Comparison of ENCODE assay signal across 16 cellular contexts in genomic region chr22:49812838-49813237, GRCh38. TPM values are rescaled to one million over a fixed set of nuclear protein-coding genes. Genes with fewer than 3 reads are reported as not detected.
DNase-seq lines count a peak whose midpoint lies in the region; ATAC-seq, FAIRE-seq and TF ChIP-seq lines count a peak whose summit lies in the region.
"Had no signal": no experiment of that assay in that cellular context is flagged by ENCODE, and none has a peak within 500 bp of the region (broad histone marks: within the 10 kb centered on the region; RNA-seq: fewer than 3 reads in every experiment).

No MANE protein-coding gene starts in this region.

- no peak for TF ChIP-seq CTCF in HCT116 (IDR thresholded peaks at IDR 0.05 in 2 of 3, conservative IDR thresholded peaks at IDR 0.05 in 1 of 3; ENCODE audit: borderline replicate concordance in 1 of 3, insufficient read depth in 1 of 3, low read depth in 2 of 3, low read length in 2 of 3)
- TF ChIP-seq CTCF in kidney (IDR thresholded peaks at IDR 0.05; ENCODE audit: borderline replicate concordance, extremely low read depth, insufficient read depth): no peak

- POLR2A ChIA-PET in HCT116 (lab: Charles Lee): no interaction called here

- no peaks in the 10 kb centered on the region for H3K9me3 Mint-ChIP-seq in stimulated activated effector memory CD8-positive, alpha-beta T cell treated with anti-CD3 and anti-CD28 coated beads, Interleukin-12 subunit alpha, Interleukin-12 subunit beta, amount 100 ng/mL, for 72 hours
- H3K9me3 Mint-ChIP-seq: CD8-positive, alpha-beta memory T cell had no signal

- H3K4me1 Mint-ChIP-seq in stimulated activated effector memory CD8-positive, alpha-beta T cell treated with anti-CD3 and anti-CD28 coated beads, Interleukin-12 subunit alpha, Interleukin-12 subunit beta, amount 100 ng/mL, for 72 hours: peaks cover 85% of the 10 kb centered on the region

- TF ChIP-seq RAD21 in HCT116 (IDR thresholded peaks at IDR 0.05; ENCODE audit: low read depth): no peak

- H3K4me1 ChIP-seq in HCT116 (ENCODE audit: control insufficient read depth in 1 of 2, insufficient read depth in 2 of 2, low read length in 2 of 2) (peaks cover 0 to 17% of the 10 kb centered on the region in 2 experiments; a peak in 2 of 4 replicates), kidney (ENCODE audit: control insufficient read depth in 1 of 2, insufficient read depth in 1 of 2, low read depth in 1 of 2, low read length in 2 of 2) (peaks cover 6 to 14% of the 10 kb centered on the region in 2 donors)

- no peak overlapping the region for H2AFZ ChIP-seq in HCT116 (ENCODE audit: low read depth, low read length, poor library complexity, severe bottlenecking)

- H3K4me2 ChIP-seq in HCT116 (ENCODE audit: low read length): no peak overlapping the region

- FAIRE-seq in kidney (lab: Jason Lieb, UNC): no peak
- FAIRE-seq: keratinocyte had no signal

- CTCF ChIA-PET in HCT116 (lab: Charles Lee): no interaction called here

- no peak overlapping the region for H3K27ac ChIP-seq in HCT116 (ENCODE audit: low read depth, low read length)
- H3K27ac ChIP-seq in kidney (ENCODE audit: low read depth in 2 of 2, low read length in 2 of 2): no peak overlapping the region
- H3K27ac ChIP-seq: transverse colon had no signal

- H3K9me2 ChIP-seq in HCT116 (ENCODE audit: insufficient read depth): no peaks in the 10 kb centered on the region

- H3K36me3 ChIP-seq in HCT116 (ENCODE audit: control insufficient read depth in 1 of 2, insufficient read depth in 2 of 2, low read length in 2 of 2): peaks cover 9 to 15% of the 10 kb centered on the region in 2 experiments; a peak in 3 of 4 replicates
- H3K36me3 ChIP-seq in kidney (ENCODE audit: control insufficient read depth in 1 of 2, insufficient read depth in 2 of 2, low read length in 2 of 2): peaks cover 0 to 20% of the 10 kb centered on the region in 2 donors

- intact Hi-C loops in HCT116 (cut with micrococcal nuclease): no loop called here
- intact Hi-C loops in kidney (cut with DNase I): no loop called here

- ATAC-seq in HCT116: peak; percentile 32
- ATAC-seq in stimulated activated effector memory CD8-positive, alpha-beta T cell treated with anti-CD3 and anti-CD28 coated beads, Interleukin-12 subunit alpha, Interleukin-12 subunit beta, amount 100 ng/mL, for 72 hours: no peak
- ATAC-seq in HG03442 (IDR thresholded peaks at IDR 0.05; ENCODE audit: unreplicated experiment): no peak
- ATAC-seq: activated CD8-positive, alpha-beta memory T cell treated with anti-CD3 and anti-CD28 coated beads, Interleukin-2, amount 10 ng/mL, durations not matched to agents 7 days and 5 days had no signal

- H3K9me3 ChIP-seq in HCT116 (ENCODE audit: control insufficient read depth in 1 of 2, insufficient read depth in 1 of 2, low read depth in 1 of 2, low read length in 2 of 2): no peaks in the 10 kb centered on the region
- no peaks in the 10 kb centered on the region for H3K9me3 ChIP-seq in kidney (ENCODE audit: control insufficient read depth in 1 of 2, low read length in 2 of 2)
- H3K9me3 ChIP-seq: transverse colon had no signal

- H3K4me3 ChIP-seq in HCT116 (replicated peaks in 1 of 2; ENCODE audit: low read depth in 1 of 2, low read length in 2 of 2): no peak overlapping the region
- H3K4me3 ChIP-seq in kidney (ENCODE audit: low read length in 2 of 2): no peak overlapping the region
- H3K4me3 ChIP-seq: transverse colon had no signal

- H3K27ac Mint-ChIP-seq in stimulated activated effector memory CD8-positive, alpha-beta T cell treated with anti-CD3 and anti-CD28 coated beads, Interleukin-12 subunit alpha, Interleukin-12 subunit beta, amount 100 ng/mL, for 72 hours: peak overlapping the region; percentile 43

- H3K9ac ChIP-seq in HCT116 (ENCODE audit: low read length) (no peak overlapping the region), kidney (ENCODE audit: low read length in 2 of 2) (no peak overlapping the region)

- no peak for DNase-seq in HCT116 (ENCODE audit: low read depth, low spot score)
- DNase-seq in amniotic epithelial cell (ENCODE audit: low read depth): peak; percentile 21
- DNase-seq in kidney: peak; percentile 32
- DNase-seq in stimulated activated effector memory CD8-positive, alpha-beta T cell treated with anti-CD3 and anti-CD28 coated beads, Interleukin-12 subunit alpha, Interleukin-12 subunit beta, amount 100 ng/mL, for 72 hours (ENCODE audit: low spot score in 2 of 2): no peak
- DNase-seq in GF-D8 (lab: John Stamatoyannopoulos, UW): no peak
- DNase-seq in NCI-H1417 treated with DMSO at 0.1 percent for 48 hours (lab: John Stamatoyannopoulos, UW): no peak
- DNase-seq: activated CD4-positive, CD25-positive, alpha-beta regulatory T cell; activated CD8-positive, alpha-beta memory T cell treated with anti-CD3 and anti-CD28 coated beads, Interleukin-2, amount 10 ng/mL, durations not matched to agents 7 days and 5 days; activated naive CD4-positive, alpha-beta T cell treated with Interleukin-2 at 50 U/mL for 16 hours; CD8-positive, alpha-beta memory T cell; NCI-H446 treated with DMSO at 0.1 percent for 48 hours; stimulated activated CD4-positive, alpha-beta T cell treated with anti-CD3 and anti-CD28 coated beads, Interleukin-1b, Interleukin-23, amount 100 ng/mL, for 48 hours; SW 1271; transverse colon had no signal

- peaks cover 7% of the 10 kb centered on the region; the same call in 1 of the 2 replicates for H4K20me1 ChIP-seq in HCT116 (ENCODE audit: insufficient read depth)

- H3K36me3 Mint-ChIP-seq in stimulated activated effector memory CD8-positive, alpha-beta T cell treated with anti-CD3 and anti-CD28 coated beads, Interleukin-12 subunit alpha, Interleukin-12 subunit beta, amount 100 ng/mL, for 72 hours: peaks cover 78% of the 10 kb centered on the region

- no peak for TF ChIP-seq POLR2A in HCT116 (IDR thresholded peaks at IDR 0.05; ENCODE audit: borderline replicate concordance, extremely low read depth, insufficient read depth, insufficient read length)

- no peaks in the 10 kb centered on the region for H3K27me3 ChIP-seq in HCT116 (ENCODE audit: insufficient read depth, low read length)
- H3K27me3 ChIP-seq: transverse colon had no signal

- no peak overlapping the region for H3K4me3 Mint-ChIP-seq in stimulated activated effector memory CD8-positive, alpha-beta T cell treated with anti-CD3 and anti-CD28 coated beads, Interleukin-12 subunit alpha, Interleukin-12 subunit beta, amount 100 ng/mL, for 72 hours
- H3K4me3 Mint-ChIP-seq: activated CD8-positive, alpha-beta memory T cell treated with anti-CD3 and anti-CD28 coated beads, Interleukin-2, amount 10 ng/mL, durations not matched to agents 7 days and 5 days had no signal

- no TSS peak for BruUV-seq in HCT116 (replicated peaks; lab: Mats Ljungman, UMichigan)

- RAD21 ChIA-PET in HCT116 (lab: Charles Lee; ENCODE audit: low non-redundant PET in 1 of 2, low total read pairs in 2 of 2, uncharacterized antibody in 2 of 2, unreplicated experiment in 2 of 2): no interaction called here

- peaks cover 100% of the 10 kb centered on the region for H3K79me2 ChIP-seq in HCT116 (ENCODE audit: insufficient read depth, low read length)

TF ChIP-seq in HCT116, 20 proteins besides CTCF, POLR2A, EP300 and RAD21:
- TF ChIP-seq POLR2AphosphoS5 (IDR thresholded peaks at IDR 0.05; ENCODE audit: low read depth, low read length) (no peak), JUND (IDR thresholded peaks at IDR 0.05) (no peak), SIN3A (IDR thresholded peaks at IDR 0.05; ENCODE audit: low read depth) (no peak), CBX3 (IDR thresholded peaks at IDR 0.05; ENCODE audit: low read depth) (no peak), REST (IDR thresholded peaks at IDR 0.05; ENCODE audit: low read depth) (no peak), ZFX (IDR thresholded peaks at IDR 0.05) (no peak), CEBPB (IDR thresholded peaks at IDR 0.05; ENCODE audit: low read depth) (no peak), ZNF274 (IDR thresholded peaks at IDR 0.05; ENCODE audit: low read depth, low read length) (no peak)

RNA-seq across cellular contexts. Expression of gene BRD1, which starts 14.8 kb away (rescaled TPM):
- total RNA-seq in HCT116 (2021; ENCODE audit: unreplicated experiment) (31.3 TPM), kidney (40.5 TPM)
- 18.2 and 18.6 TPM in 2 replicates for polyA plus RNA-seq in HCT116 (2012)
- polyA plus RNA-seq in kidney (ENCODE audit: insufficient read depth, low read depth, low replicate concordance): 8.1 TPM

RNA-seq across cellular contexts. Expression of gene ZBED4, which starts 40.8 kb away (rescaled TPM):
- 21.6 TPM for total RNA-seq in HCT116 (2021; ENCODE audit: unreplicated experiment)
- 13.1 and 13.8 TPM in 2 replicates for polyA plus RNA-seq in HCT116 (2012)
- total RNA-seq in kidney: 12.9 TPM
- 2.1 TPM for polyA plus RNA-seq in kidney (ENCODE audit: insufficient read depth, low read depth, low replicate concordance)

Comparison
In these comparisons a context has a peak if more than half of its experiments do, and no peak if none do; other contexts are left out.
1. DNase-seq: peak in amniotic epithelial cell (single experiment) and kidney (single experiment); none in HCT116 (single experiment), stimulated activated effector memory CD8-positive, alpha-beta T cell treated with anti-CD3 and anti-CD28 coated beads, Interleukin-12 subunit alpha, Interleukin-12 subunit beta, amount 100 ng/mL, for 72 hours (0 of 2), GF-D8 (single experiment) and NCI-H1417 treated with DMSO at 0.1 percent for 48 hours (single experiment).